33 cellular contexts compared by ENCODE assay signal in genomic region chr2:124993809-124994208, GRCh38.
"Had no signal": no experiment of that assay in that cellular context is flagged by ENCODE, and none has a peak within 500 bp of the region (broad histone marks: within the 10 kb centered on the region; RNA-seq: fewer than 3 reads in every experiment).

No MANE protein-coding gene starts in this region.

- H3K27me3 Mint-ChIP-seq: activated B cell treated with CpG ODN at 0.5 μM for 24 hours; activated CD4-positive, alpha-beta memory T cell treated with anti-CD3 and anti-CD28 coated beads for 36 hours; activated CD4-positive, alpha-beta T cell treated with anti-CD3 and anti-CD28 coated beads, Interleukin-2, amount 10 ng/mL, durations not matched to agents 24 days and 14 days; activated CD8-positive, alpha-beta T cell treated with anti-CD3 and anti-CD28 coated beads for 36 hours; activated naive CD8-positive, alpha-beta T cell treated with anti-CD3 and anti-CD28 coated beads for 36 hours; activated T-helper 17 cell treated with anti-CD3 and anti-CD28 coated beads, Interleukin-2, amount 50 U/mL, for 72 hours had no signal

- H3K36me3 ChIP-seq: adrenal gland had no signal

- H3K9me3 ChIP-seq: adrenal gland had no signal

- H3K4me1 Mint-ChIP-seq: activated B cell treated with CpG ODN at 0.5 μM for 24 hours; activated CD4-positive, alpha-beta T cell treated with anti-CD3 and anti-CD28 coated beads, Interleukin-2, amount 10 ng/mL, durations not matched to agents 24 days and 14 days; activated naive CD8-positive, alpha-beta T cell treated with anti-CD3 and anti-CD28 coated beads for 36 hours; activated T-helper 17 cell treated with anti-CD3 and anti-CD28 coated beads, Interleukin-2, amount 50 U/mL, for 72 hours; brain had no signal

- H3K27ac ChIP-seq: adrenal gland, VCaP had no signal

- DNase-seq: activated B cell treated with CpG ODN at 0.5 μM for 24 hours; activated CD4-positive, alpha-beta memory T cell treated with anti-CD3 and anti-CD28 coated beads for 36 hours; activated CD4-positive, alpha-beta T cell treated with anti-CD3 and anti-CD28 coated beads for 4 hours; activated CD4-positive, alpha-beta T cell treated with anti-CD3 and anti-CD28 coated beads, Interleukin-2, amount 10 ng/mL, durations not matched to agents 24 days and 14 days; activated CD4-positive, alpha-beta T cell treated with anti-CD3 and anti-CD28 coated beads, Interleukin-2, amount 50 U/mL, for 1 hour; activated CD4-positive, alpha-beta T cell treated with anti-CD3 and anti-CD28 coated beads, Interleukin-2, amount 50 U/mL, for 4 hours; activated CD4-positive, CD25-positive, alpha-beta regulatory T cell treated with anti-CD3 and anti-CD28 coated beads, Interleukin-2, amount 50 U/mL, for 72 hours; activated CD8-positive, alpha-beta memory T cell treated with anti-CD3 and anti-CD28 coated beads, Interleukin-2, amount 50 U/mL, for 4 hours; activated CD8-positive, alpha-beta T cell treated with anti-CD3 and anti-CD28 coated beads for 36 hours; activated effector memory CD4-positive, alpha-beta T cell treated with anti-CD3 and anti-CD28 coated beads, Interleukin-2, amount 50 U/mL, for 16 hours; activated gamma-delta T cell treated with Interleukin-2 at 50 U/mL for 16 hours; activated naive CD4-positive, alpha-beta T cell; activated naive CD4-positive, alpha-beta T cell treated with anti-CD3 and anti-CD28 coated beads for 36 hours; activated naive CD4-positive, alpha-beta T cell treated with anti-CD3 and anti-CD28 coated beads, Interleukin-2, amount 50 U/mL, for 16 hours; activated naive CD8-positive, alpha-beta T cell treated with anti-CD3 and anti-CD28 coated beads for 36 hours; activated T-cell treated with anti-CD3 and anti-CD28 coated beads for 4 hours; activated T-cell treated with anti-CD3 and anti-CD28 coated beads, Interleukin-2, amount 50 U/mL, for 1 hour; activated T-cell treated with anti-CD3 and anti-CD28 coated beads, Interleukin-2, amount 50 U/mL, for 4 hours; activated T-cell treated with anti-CD3 and anti-CD28 coated beads, Interleukin-2, amount 50 U/mL, for 72 hours; adrenal gland; amniotic stem cell; aorta; central memory CD4-positive, alpha-beta T cell; T-helper 2 cell; T-helper 9 cell had no signal

- H3K27ac Mint-ChIP-seq: activated B cell treated with CpG ODN at 0.5 μM for 24 hours; activated CD4-positive, alpha-beta memory T cell treated with anti-CD3 and anti-CD28 coated beads for 36 hours; activated CD4-positive, alpha-beta T cell treated with anti-CD3 and anti-CD28 coated beads, Interleukin-2, amount 10 ng/mL, durations not matched to agents 24 days and 14 days; activated CD8-positive, alpha-beta T cell treated with anti-CD3 and anti-CD28 coated beads for 36 hours; activated naive CD4-positive, alpha-beta T cell treated with anti-CD3 and anti-CD28 coated beads for 36 hours; activated naive CD4-positive, alpha-beta T cell treated with anti-CD3 and anti-CD28 coated beads, Interleukin-2, amount 50 U/mL, for 72 hours; activated naive CD8-positive, alpha-beta T cell treated with anti-CD3 and anti-CD28 coated beads for 36 hours; activated T-cell treated with anti-CD3 and anti-CD28 coated beads, Interleukin-2, amount 50 U/mL, for 72 hours; activated T-helper 1 cell treated with anti-CD3 and anti-CD28 coated beads, Interleukin-12 subunit alpha, Interleukin-12 subunit beta, Interleukin-2, Interleukin-4 antibody, amounts not matched to agents 30 ng/mL and 10 ng/mL and 1 ng/mL, durations not matched to agents 14 hours and 24 hours and 36 hours; activated T-helper 17 cell treated with anti-CD3 and anti-CD28 coated beads, Interleukin-2, amount 50 U/mL, for 72 hours; T-helper 2 cell treated with Interferon-gamma antibody and Interleukin-4, amounts not matched to agents 5 μg/mL and 100 μg/mL, for 36 hours had no signal

- H3K4me1 ChIP-seq: adrenal gland had no signal

- H3K27me3 ChIP-seq: adrenal gland had no signal

- H3K4me3 Mint-ChIP-seq: activated B cell treated with CpG ODN at 0.5 μM for 24 hours; activated CD4-positive, alpha-beta memory T cell treated with anti-CD3 and anti-CD28 coated beads for 36 hours; activated CD4-positive, alpha-beta T cell treated with anti-CD3 and anti-CD28 coated beads, Interleukin-2, amount 10 ng/mL, durations not matched to agents 24 days and 14 days; activated CD8-positive, alpha-beta T cell treated with anti-CD3 and anti-CD28 coated beads for 36 hours; activated naive CD4-positive, alpha-beta T cell treated with anti-CD3 and anti-CD28 coated beads for 36 hours; activated naive CD8-positive, alpha-beta T cell treated with anti-CD3 and anti-CD28 coated beads for 36 hours; activated T-cell treated with anti-CD3 and anti-CD28 coated beads, Interleukin-2, amount 50 U/mL, for 4 hours; activated T-cell treated with anti-CD3 and anti-CD28 coated beads, Interleukin-2, amount 50 U/mL, for 72 hours; activated T-helper 1 cell treated with anti-CD3 and anti-CD28 coated beads, Interleukin-12 subunit alpha, Interleukin-12 subunit beta, Interleukin-2, Interleukin-4 antibody, amounts not matched to agents 30 ng/mL and 10 ng/mL and 1 ng/mL, durations not matched to agents 14 hours and 24 hours and 36 hours; activated T-helper 17 cell treated with anti-CD3 and anti-CD28 coated beads, Interleukin-2, amount 50 U/mL, for 72 hours; T-helper 2 cell treated with Interferon-gamma antibody and Interleukin-4, amounts not matched to agents 5 μg/mL and 100 μg/mL, for 36 hours had no signal

- H3K36me3 Mint-ChIP-seq: activated CD4-positive, alpha-beta memory T cell treated with anti-CD3 and anti-CD28 coated beads for 36 hours; activated naive CD4-positive, alpha-beta T cell treated with anti-CD3 and anti-CD28 coated beads, Interleukin-2, amount 50 U/mL, for 72 hours; activated naive CD8-positive, alpha-beta T cell treated with anti-CD3 and anti-CD28 coated beads for 36 hours; brain had no signal

- H3K9me3 Mint-ChIP-seq: activated CD4-positive, alpha-beta T cell treated with anti-CD3 and anti-CD28 coated beads, Interleukin-2, amount 10 ng/mL, durations not matched to agents 24 days and 14 days; activated naive CD4-positive, alpha-beta T cell treated with anti-CD3 and anti-CD28 coated beads for 36 hours; activated T-helper 1 cell treated with anti-CD3 and anti-CD28 coated beads, Interleukin-12 subunit alpha, Interleukin-12 subunit beta, Interleukin-2, Interleukin-4 antibody, amounts not matched to agents 30 ng/mL and 10 ng/mL and 1 ng/mL, durations not matched to agents 14 hours and 24 hours and 36 hours; activated T-helper 17 cell treated with anti-CD3 and anti-CD28 coated beads, Interleukin-2, amount 50 U/mL, for 72 hours; brain had no signal

- H3K4me3 ChIP-seq: adrenal gland had no signal

- ATAC-seq: activated CD8-positive, alpha-beta T cell treated with anti-CD3 and anti-CD28 coated beads for 36 hours; activated naive CD4-positive, alpha-beta T cell treated with anti-CD3 and anti-CD28 coated beads, Interleukin-2, amount 50 U/mL, for 72 hours; activated T-cell treated with anti-CD3 and anti-CD28 coated beads, Interleukin-2, amount 50 U/mL, for 4 hours; activated T-cell treated with anti-CD3 and anti-CD28 coated beads, Interleukin-2, amount 50 U/mL, for 72 hours; activated T-helper 17 cell treated with anti-CD3 and anti-CD28 coated beads, Interleukin-2, amount 50 U/mL, for 72 hours had no signal

- FAIRE-seq: colon, TTC549 had no signal
